ENCODE assay signal across 8 cellular contexts in genomic region chr6:46221221-46221793, GRCh38. TPM values are rescaled to one million over a fixed set of nuclear protein-coding genes. Genes with fewer than 3 reads are reported as not detected.
DNase-seq lines count a peak whose midpoint lies in the region; ATAC-seq, FAIRE-seq and TF ChIP-seq lines count a peak whose summit lies in the region.

No MANE protein-coding gene starts in this region.

- H3K36me3 Mint-ChIP-seq in MCF 10A (ENCODE audit: insufficient read depth, unreplicated experiment) = no peaks in the 10 kb centered on the region

- H3K9ac ChIP-seq in kidney (ENCODE audit: low read length in 2 of 2) = no peak overlapping the region

- H3K4me3 Mint-ChIP-seq in MCF 10A (ENCODE audit: unreplicated experiment) = no peak overlapping the region

- H3K4me1 ChIP-seq in kidney (ENCODE audit: control insufficient read depth in 1 of 2, insufficient read depth in 1 of 2, low read depth in 1 of 2, low read length in 2 of 2) (no peaks in the 10 kb centered on the region), tibial artery (peaks cover 5 to 49% (median 20%) of the 10 kb centered on the region in 4 donors)

- H3K9me3 Mint-ChIP-seq in MCF 10A (ENCODE audit: unreplicated experiment) = no peaks in the 10 kb centered on the region

- POLR2A ChIA-PET in MCF 10A (lab: Yijun Ruan, JAX) = interaction anchor here (1.2 to 2.5 kb wide), 2 partner anchors 24 to 189 kb away, joined by 4 to 14 read pairs; no protein-coding TSS in a partner anchor

- peak; percentile 87 for FAIRE-seq in kidney (lab: Jason Lieb, UNC)

- H3K27ac Mint-ChIP-seq in MCF 10A (ENCODE audit: low read depth, unreplicated experiment) = no peak overlapping the region

- intact Hi-C loops in MCF 10A (cut with micrococcal nuclease) = loop anchor here (1.0 to 2.0 kb wide), 4 partner anchors 131 to 769 kb away; no protein-coding TSS in a partner anchor
- intact Hi-C loops in kidney (cut with DNase I) = no loop called here
- intact Hi-C loops in tibial artery (cut with DNase I; ENCODE audit: low total_unique reads) = no loop called here

- H3K4me1 Mint-ChIP-seq in MCF 10A (ENCODE audit: insufficient read depth, unreplicated experiment) = peaks cover 5% of the 10 kb centered on the region

- no peaks in the 10 kb centered on the region for H3K36me3 ChIP-seq in kidney (ENCODE audit: control insufficient read depth in 1 of 2, insufficient read depth in 2 of 2, low read length in 2 of 2)
- H3K36me3 ChIP-seq in tibial artery = peaks cover 0 to 11% (median 7%) of the 10 kb centered on the region in 3 donors

- DNase-seq in ELF-1 (ENCODE audit: low read depth, low spot score) (peak; percentile 5), NCI-H510A treated with DMSO at 0.1 percent for 48 hours (lab: John Stamatoyannopoulos, UW) (peak; percentile 88), MCF 10A (ENCODE audit: unreplicated experiment) (peak; percentile 47), kidney (no peak), tibial artery (no peak)
- no peak for DNase-seq in activated naive CD4-positive, alpha-beta T cell (lab: John Stamatoyannopoulos, UW)

- CTCF ChIA-PET in MCF 10A (lab: Yijun Ruan, JAX) = interaction anchor here (0.5 to 9.5 kb wide), 34 partner anchors 9 to 1727 kb away, joined by 3 to 192 read pairs (median 3); no protein-coding TSS in a partner anchor

- H3K9me3 ChIP-seq in kidney (ENCODE audit: control insufficient read depth in 1 of 2, low read length in 2 of 2) (no peaks in the 10 kb centered on the region), tibial artery (no peaks in the 10 kb centered on the region)

- TF ChIP-seq CTCF in MCF 10A (IDR thresholded peaks at IDR 0.05; ENCODE audit: unreplicated experiment) (peak; percentile 65), kidney (IDR thresholded peaks at IDR 0.05; ENCODE audit: borderline replicate concordance, extremely low read depth, insufficient read depth) (peak; percentile 79), tibial artery (IDR thresholded peaks at IDR 0.05) (peak; percentile 82 to 89)

- no peaks in the 10 kb centered on the region for H3K27me3 ChIP-seq in tibial artery

- no peak overlapping the region for H3K4me3 ChIP-seq in kidney (ENCODE audit: low read length in 2 of 2)
- H3K4me3 ChIP-seq in tibial artery = no peak overlapping the region

- H3K27ac ChIP-seq in kidney (ENCODE audit: low read depth in 2 of 2, low read length in 2 of 2) (no peak overlapping the region), tibial artery (peak overlapping the region in 1 of 2 donors; percentile 88)

- no peaks in the 10 kb centered on the region for H3K27me3 Mint-ChIP-seq in MCF 10A (ENCODE audit: insufficient read depth, unreplicated experiment)

- BruUV-seq in MCF 10A (replicated peaks; lab: Mats Ljungman, UMichigan) = no TSS peak

- ATAC-seq in GM19463 (IDR thresholded peaks at IDR 0.05; ENCODE audit: unreplicated experiment) (peak; percentile 50), HG03378 (IDR thresholded peaks at IDR 0.05; ENCODE audit: unreplicated experiment) (peak; percentile 55)

RNA-seq across cellular contexts. Expression of gene ENPP5, which starts 50.5 kb away (rescaled TPM):
- total RNA-seq in MCF 10A (2022) (0.07 TPM in 1 of 2 replicates, not detected in the other), kidney (21.5 TPM)
- polyA plus RNA-seq in kidney (ENCODE audit: insufficient read depth, low read depth, low replicate concordance) = 22.9 TPM

Comparison
In these comparisons a context has a peak if more than half of its experiments do, and no peak if none do; other contexts are left out.
1. DNase-seq: peak in ELF-1 (single experiment), NCI-H510A treated with DMSO at 0.1 percent for 48 hours (single experiment) and MCF 10A (single experiment); none in kidney (single experiment), tibial artery (0 of 2) and activated naive CD4-positive, alpha-beta T cell (0 of 4).
2. RNA of gene ENPP5, which starts 50.5 kb away (total RNA-seq): 21.5 TPM in kidney (single experiment); 0.07 TPM in MCF 10A; every median in the first group is over 10 times any median in the second.
3. Peak in every context shown above with its lines, with median percentiles within 50 percentile points of each other: CTCF ChIP-seq.